In the genomic region with DNA sequence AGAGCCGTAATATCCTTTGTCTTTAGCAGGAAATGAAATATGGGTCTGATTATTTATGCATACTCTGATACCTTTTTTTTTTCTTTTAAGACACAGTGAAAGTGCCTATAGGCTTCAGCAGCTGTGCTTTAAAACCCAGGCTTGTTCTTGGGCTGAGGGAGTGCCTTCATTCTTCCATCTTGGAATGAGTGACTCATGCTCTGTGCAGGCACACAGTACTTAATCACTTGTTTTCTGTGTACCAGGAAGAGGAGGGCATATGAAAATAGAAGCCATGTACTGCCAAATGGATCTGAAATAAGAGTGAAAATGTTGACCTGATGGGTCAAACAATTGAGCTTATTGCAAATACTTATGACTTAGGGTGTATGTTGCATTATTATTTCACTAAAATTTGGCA, we compare ENCODE assay signal across 8 cellular contexts. TPM values are rescaled to one million over a fixed set of nuclear protein-coding genes. Genes with fewer than 3 reads are reported as not detected.
DNase-seq lines count a peak whose midpoint lies in the region; ATAC-seq and TF ChIP-seq lines count a peak whose summit lies in the region.

No MANE protein-coding gene starts in this region.

- H3K4me3 Mint-ChIP-seq in activated T-cell treated with anti-CD3 and anti-CD28 coated beads, Interleukin-2, amount 50 U/mL, for 4 hours, result peak overlapping the region; percentile 25
- H3K4me3 Mint-ChIP-seq in glutamatergic neuron (ENCODE audit: unreplicated experiment), result no peak overlapping the region

- intact Hi-C loops in stomach (cut with DNase I; ENCODE audit: low total_unique reads), result no loop called here

- DNase-seq in activated T-cell treated with anti-CD3 and anti-CD28 coated beads, Interleukin-2, amount 50 U/mL, for 4 hours, result no peak
- DNase-seq in activated T-cell treated with anti-CD3 and anti-CD28 coated beads for 4 hours (no peak), SW480 (ENCODE audit: low spot score) (peak; percentile 55), glutamatergic neuron (no peak), stomach (no peak), activated gamma-delta T cell treated with Interleukin-2 at 50 U/mL for 16 hours (no peak)

- H3K36me3 Mint-ChIP-seq in activated T-cell treated with anti-CD3 and anti-CD28 coated beads, Interleukin-2, amount 50 U/mL, for 4 hours (ENCODE audit: insufficient read depth), result no peaks in the 10 kb centered on the region
- no peaks in the 10 kb centered on the region for H3K36me3 Mint-ChIP-seq in glutamatergic neuron (ENCODE audit: unreplicated experiment)

- no peaks in the 10 kb centered on the region for H3K27me3 ChIP-seq in stomach

- no peaks in the 10 kb centered on the region for H3K36me3 ChIP-seq in stomach

- TF ChIP-seq POLR2A in stomach (IDR thresholded peaks at IDR 0.05), result no peak

- WGBS in stomach, 5 donors, result 25 to 40% (median 31%) methylated on average over 1 of the region's 1 CpG

- peak; percentile 79 to 87 for ATAC-seq in activated T-cell treated with anti-CD3 and anti-CD28 coated beads, Interleukin-2, amount 50 U/mL, for 4 hours
- no peak for ATAC-seq in HG03571 (IDR thresholded peaks at IDR 0.05; ENCODE audit: unreplicated experiment)
- ATAC-seq in HG02884 (IDR thresholded peaks at IDR 0.05; ENCODE audit: unreplicated experiment), result no peak

- H3K27ac ChIP-seq in stomach, result peak overlapping the region in 4 of 5 donors; percentile 6 to 72 (median 46)

- H3K4me3 ChIP-seq in stomach, result no peak overlapping the region

- H3K9me3 ChIP-seq in stomach, result no peaks in the 10 kb centered on the region

- peaks cover 37% of the 10 kb centered on the region for H3K4me1 Mint-ChIP-seq in activated T-cell treated with anti-CD3 and anti-CD28 coated beads, Interleukin-2, amount 50 U/mL, for 4 hours (ENCODE audit: low read depth)
- H3K4me1 Mint-ChIP-seq in glutamatergic neuron (ENCODE audit: low read depth, unreplicated experiment), result peaks cover 34% of the 10 kb centered on the region

- no peaks in the 10 kb centered on the region for H3K9me3 Mint-ChIP-seq in activated T-cell treated with anti-CD3 and anti-CD28 coated beads, Interleukin-2, amount 50 U/mL, for 4 hours
- H3K9me3 Mint-ChIP-seq in glutamatergic neuron (ENCODE audit: unreplicated experiment), result no peaks in the 10 kb centered on the region

- no peak for TF ChIP-seq CTCF in glutamatergic neuron (IDR thresholded peaks at IDR 0.05; ENCODE audit: partially characterized antibody, unreplicated experiment)
- no peak for TF ChIP-seq CTCF in stomach (IDR thresholded peaks at IDR 0.05)

- no peak for TF ChIP-seq EP300 in stomach (IDR thresholded peaks at IDR 0.05)

- H3K27me3 Mint-ChIP-seq in activated T-cell treated with anti-CD3 and anti-CD28 coated beads, Interleukin-2, amount 50 U/mL, for 4 hours (ENCODE audit: low read depth), result no peaks in the 10 kb centered on the region
- no peaks in the 10 kb centered on the region for H3K27me3 Mint-ChIP-seq in glutamatergic neuron (ENCODE audit: unreplicated experiment)

- peak overlapping the region; percentile 8 for H3K27ac Mint-ChIP-seq in glutamatergic neuron (ENCODE audit: unreplicated experiment)

- peaks cover 11 to 47% (median 28%) of the 10 kb centered on the region in 4 donors for H3K4me1 ChIP-seq in stomach

RNA-seq across cellular contexts. Expression of gene INPP5F, which starts 12.0 kb away (rescaled TPM):
- total RNA-seq in activated T-cell treated with anti-CD3 and anti-CD28 coated beads, Interleukin-2, amount 50 U/mL, for 4 hours, result 10 to 100 TPM; 18.1 to 23.6 (median 21.1) TPM
- total RNA-seq in glutamatergic neuron (ENCODE audit: unreplicated experiment), result 186 TPM
- total RNA-seq in stomach, result 10 to 100 TPM; 15.4 to 25.7 (median 20.3) TPM
- polyA plus RNA-seq in stomach, result 1 to 10 TPM; 4.6 to 8.7 (median 4.9) TPM

Comparison
In these comparisons a context has a peak if more than half of its experiments do, and no peak if none do; other contexts are left out.
1. ATAC-seq: peak in activated T-cell treated with anti-CD3 and anti-CD28 coated beads, Interleukin-2, amount 50 U/mL, for 4 hours (2 of 2); none in HG03571 (single experiment) and HG02884 (single experiment).